In the genomic region with DNA sequence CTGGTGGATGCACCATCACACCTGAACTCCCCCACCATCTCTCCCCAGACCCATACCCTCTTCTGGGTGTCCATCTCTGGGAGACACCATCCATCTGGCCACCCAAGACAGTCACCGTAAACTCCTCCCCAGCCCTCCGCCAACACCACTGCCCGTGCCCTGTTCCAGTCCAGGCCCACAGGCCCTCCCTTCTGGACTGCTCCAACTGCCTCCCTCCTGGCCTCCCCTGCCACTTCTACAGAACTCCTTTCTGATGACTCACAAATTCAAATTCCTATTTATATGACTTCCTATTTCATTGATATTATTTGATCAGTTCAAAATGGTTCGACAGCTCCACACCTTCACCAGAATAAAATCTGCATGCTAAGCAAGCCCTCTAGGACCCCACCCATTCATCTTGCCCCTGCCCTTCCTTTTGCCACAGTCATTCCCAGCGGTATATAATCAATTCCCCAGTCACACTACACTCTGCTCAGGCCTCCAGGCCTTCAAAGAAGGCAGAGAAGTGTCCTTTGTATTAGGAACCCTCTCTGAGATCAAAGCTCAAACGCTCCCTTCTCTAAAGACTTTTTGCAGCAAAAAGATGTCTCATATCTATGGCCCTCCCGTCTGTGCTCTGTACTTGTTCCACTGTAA, we compare ENCODE assay signal across 8 cellular contexts. TPM values are rescaled to one million over a fixed set of nuclear protein-coding genes. Genes with fewer than 3 reads are reported as not detected.
DNase-seq lines count a peak whose midpoint lies in the region; ATAC-seq, FAIRE-seq and TF ChIP-seq lines count a peak whose summit lies in the region.
"Had no signal": no experiment of that assay in that cellular context is flagged by ENCODE, and none has a peak within 500 bp of the region (broad histone marks: within the 10 kb centered on the region; RNA-seq: fewer than 3 reads in every experiment).

No MANE protein-coding gene starts in this region.

- no peak for DNase-seq in activated T-helper 2 cell treated with anti-CD3 and anti-CD28 coated beads, Interferon-gamma antibody, Interleukin-2, Interleukin-4, amounts not matched to agents 10 μg/mL and 5 μg/mL and 100 μg/mL, durations not matched to agents 14 hours and 24 hours and 36 hours (ENCODE audit: low spot score)
- DNase-seq in kidney (peak; percentile 76), 8988T (no peak), SKM-1 (lab: John Stamatoyannopoulos, UW; ENCODE audit: unreplicated experiment) (no peak)

- H3K36me3 Mint-ChIP-seq in activated T-helper 2 cell treated with anti-CD3 and anti-CD28 coated beads, Interferon-gamma antibody, Interleukin-2, Interleukin-4, amounts not matched to agents 10 μg/mL and 5 μg/mL and 100 μg/mL, durations not matched to agents 14 hours and 24 hours and 36 hours (ENCODE audit: low read depth), result peaks cover 53% of the 10 kb centered on the region

- peak overlapping the region; percentile 64 for H3K4me3 Mint-ChIP-seq in activated T-helper 2 cell treated with anti-CD3 and anti-CD28 coated beads, Interferon-gamma antibody, Interleukin-2, Interleukin-4, amounts not matched to agents 10 μg/mL and 5 μg/mL and 100 μg/mL, durations not matched to agents 14 hours and 24 hours and 36 hours (ENCODE audit: low read depth)

- H3K27me3 ChIP-seq in HUES64 (ENCODE audit: insufficient read depth, low read length) (no peaks in the 10 kb centered on the region), subcutaneous abdominal adipose tissue (ENCODE audit: control insufficient read depth in 5 of 5, insufficient read depth in 4 of 5, low read length in 5 of 5) (no peaks in the 10 kb centered on the region)

- no peak overlapping the region for H3K9ac ChIP-seq in HUES64 (ENCODE audit: low read depth, low read length)
- H3K9ac ChIP-seq in kidney (ENCODE audit: low read length in 2 of 2), result peak overlapping the region in 1 of 2 donors; percentile 42
- H3K9ac ChIP-seq in subcutaneous abdominal adipose tissue (ENCODE audit: low read length in 5 of 5), result peak overlapping the region in 1 of 5 donors; percentile 58

- 93% methylated on average over 7 of the region's 7 CpGs for WGBS in HUES64

- H3K4me3 ChIP-seq in HUES64 (ENCODE audit: low read length) (no peak overlapping the region), kidney (ENCODE audit: low read length in 2 of 2) (no peak overlapping the region), subcutaneous abdominal adipose tissue (ENCODE audit: low read depth in 1 of 5, low read length in 5 of 5) (no peak overlapping the region)
- H3K4me3 ChIP-seq: K562 had no signal

- intact Hi-C loops in activated T-helper 2 cell treated with anti-CD3 and anti-CD28 coated beads, Interferon-gamma antibody, Interleukin-2, Interleukin-4, amounts not matched to agents 10 μg/mL and 5 μg/mL and 100 μg/mL, durations not matched to agents 14 hours and 24 hours and 36 hours (cut with micrococcal nuclease), result loop anchor here (2.0 kb wide), 1 partner anchor 18 kb away; no protein-coding TSS in a partner anchor
- intact Hi-C loops in kidney (cut with DNase I), result no loop called here

- H3K36me3 ChIP-seq in HUES64 (ENCODE audit: insufficient read depth, low read length), result peaks cover 8% of the 10 kb centered on the region; the same call in 1 of the 2 replicates
- no peaks in the 10 kb centered on the region for H3K36me3 ChIP-seq in kidney (ENCODE audit: control insufficient read depth in 1 of 2, insufficient read depth in 2 of 2, low read length in 2 of 2)
- peaks cover 0 to 13% (median 2%) of the 10 kb centered on the region in 5 donors for H3K36me3 ChIP-seq in subcutaneous abdominal adipose tissue (ENCODE audit: control insufficient read depth in 5 of 5, insufficient read depth in 5 of 5, low read length in 5 of 5)

- ATAC-seq in HG02678 (IDR thresholded peaks at IDR 0.05; ENCODE audit: unreplicated experiment), result no peak
- ATAC-seq: K562 had no signal

- H3K4me1 Mint-ChIP-seq in activated T-helper 2 cell treated with anti-CD3 and anti-CD28 coated beads, Interferon-gamma antibody, Interleukin-2, Interleukin-4, amounts not matched to agents 10 μg/mL and 5 μg/mL and 100 μg/mL, durations not matched to agents 14 hours and 24 hours and 36 hours (ENCODE audit: low read depth), result peaks cover 73% of the 10 kb centered on the region

- H3K27ac ChIP-seq in HUES64 (ENCODE audit: low read depth, low read length) (0 out of 2 replicates have a peak overlapping the region, but pooled peaks have one; percentile 64), kidney (ENCODE audit: low read depth in 2 of 2, low read length in 2 of 2) (peak overlapping the region; percentile 78 to 84), subcutaneous abdominal adipose tissue (ENCODE audit: low read depth, low read length) (peak overlapping the region; percentile 87)

- H3K9me3 Mint-ChIP-seq in activated T-helper 2 cell treated with anti-CD3 and anti-CD28 coated beads, Interferon-gamma antibody, Interleukin-2, Interleukin-4, amounts not matched to agents 10 μg/mL and 5 μg/mL and 100 μg/mL, durations not matched to agents 14 hours and 24 hours and 36 hours, result no peaks in the 10 kb centered on the region

- peak overlapping the region; percentile 85 for H3K27ac Mint-ChIP-seq in activated T-helper 2 cell treated with anti-CD3 and anti-CD28 coated beads, Interferon-gamma antibody, Interleukin-2, Interleukin-4, amounts not matched to agents 10 μg/mL and 5 μg/mL and 100 μg/mL, durations not matched to agents 14 hours and 24 hours and 36 hours

- peaks cover 56% of the 10 kb centered on the region for H3K4me1 ChIP-seq in HUES64 (ENCODE audit: insufficient read depth, low read length)
- H3K4me1 ChIP-seq in kidney (ENCODE audit: control insufficient read depth in 1 of 2, insufficient read depth in 1 of 2, low read depth in 1 of 2, low read length in 2 of 2), result peaks cover 63 to 67% of the 10 kb centered on the region in 2 donors
- peaks cover 25 to 96% (median 72%) of the 10 kb centered on the region in 5 donors for H3K4me1 ChIP-seq in subcutaneous abdominal adipose tissue (ENCODE audit: control insufficient read depth in 5 of 5, insufficient read depth in 5 of 5, low read length in 5 of 5)

- TF ChIP-seq CTCF in kidney (IDR thresholded peaks at IDR 0.05; ENCODE audit: borderline replicate concordance, extremely low read depth, insufficient read depth), result no peak

- H3K9me3 ChIP-seq in HUES64 (ENCODE audit: insufficient read depth, low read depth, low read length) (no peaks in the 10 kb centered on the region), kidney (ENCODE audit: control insufficient read depth in 1 of 2, low read length in 2 of 2) (no peaks in the 10 kb centered on the region), subcutaneous abdominal adipose tissue (ENCODE audit: control insufficient read depth in 5 of 5, low read length in 5 of 5) (no peaks in the 10 kb centered on the region)

- FAIRE-seq in kidney (lab: Jason Lieb, UNC), result no peak
- FAIRE-seq: K562 had no signal

- no peaks in the 10 kb centered on the region for H3K27me3 Mint-ChIP-seq in activated T-helper 2 cell treated with anti-CD3 and anti-CD28 coated beads, Interferon-gamma antibody, Interleukin-2, Interleukin-4, amounts not matched to agents 10 μg/mL and 5 μg/mL and 100 μg/mL, durations not matched to agents 14 hours and 24 hours and 36 hours (ENCODE audit: low read depth)

RNA-seq across cellular contexts. Expression of a gene that starts 29.1 kb away (rescaled TPM):
- polyA plus RNA-seq in HUES64 (2013, experiment 1 of 2), result 117 TPM
- 121 TPM for polyA plus RNA-seq in HUES64 (2013, experiment 2 of 2)
- 619 and 645 TPM in 2 replicates for total RNA-seq in activated T-helper 2 cell treated with anti-CD3 and anti-CD28 coated beads, Interferon-gamma antibody, Interleukin-2, Interleukin-4, amounts not matched to agents 10 μg/mL and 5 μg/mL and 100 μg/mL, durations not matched to agents 14 hours and 24 hours and 36 hours
- total RNA-seq in kidney, result 655 TPM
- 85.2 TPM for polyA plus RNA-seq in kidney (ENCODE audit: insufficient read depth, low read depth, low replicate concordance)
